ENCODE assay signal across 26 cellular contexts in genomic region chr3:45959201-45959600, GRCh38. TPM values are rescaled to one million over a fixed set of nuclear protein-coding genes. Genes with fewer than 3 reads are reported as not detected.
DNase-seq lines count a peak whose midpoint lies in the region; ATAC-seq and TF ChIP-seq lines count a peak whose summit lies in the region.
"Had no signal": no experiment of that assay in that cellular context is flagged by ENCODE, and none has a peak within 500 bp of the region (broad histone marks: within the 10 kb centered on the region; RNA-seq: fewer than 3 reads in every experiment).

No MANE protein-coding gene starts in this region.

- WGBS in suprapubic skin = 83% methylated on average over 7 of the region's 7 CpGs

- TF ChIP-seq CTCF in activated CD8-positive, alpha-beta T cell treated with anti-CD3 and anti-CD28 coated beads for 36 hours (IDR thresholded peaks at IDR 0.05) = no peak
- no peak for TF ChIP-seq CTCF in ascending aorta (IDR thresholded peaks at IDR 0.05)
- TF ChIP-seq CTCF in suprapubic skin (IDR thresholded peaks at IDR 0.05) = no peak

- peak overlapping the region; percentile 44 for H3K27ac Mint-ChIP-seq in activated CD8-positive, alpha-beta T cell treated with anti-CD3 and anti-CD28 coated beads, Interleukin-2, amount 10 ng/mL, durations not matched to agents 7 days and 5 days
- no peak overlapping the region for H3K27ac Mint-ChIP-seq in activated CD8-positive, alpha-beta T cell treated with anti-CD3 and anti-CD28 coated beads for 36 hours
- peak overlapping the region; percentile 89 to 91 for H3K27ac Mint-ChIP-seq in natural killer cell treated with Interleukin-12 subunit alpha and Interleukin-12 subunit beta and Interleukin-15 and Interleukin-18, amount 100 ng/mL, for 72 hours
- no peak overlapping the region for H3K27ac Mint-ChIP-seq in activated naive CD4-positive, alpha-beta T cell treated with anti-CD3 and anti-CD28 coated beads, Interleukin-2, amount 10 ng/mL, durations not matched to agents 7 days and 5 days
- H3K27ac Mint-ChIP-seq: activated CD4-positive, alpha-beta memory T cell treated with anti-CD3 and anti-CD28 coated beads, Interleukin-2, amount 10 ng/mL, durations not matched to agents 7 days and 5 days; dendritic cell treated with granulocyte-macrophage colony-stimulating factor and Interleukin-4, amounts not matched to agents 40 ng/mL and 50 ng/mL, for 4 days; endodermal cell; neural progenitor cell; type B pancreatic cell had no signal

- no peak for ATAC-seq in activated CD8-positive, alpha-beta T cell treated with anti-CD3 and anti-CD28 coated beads, Interleukin-2, amount 10 ng/mL, durations not matched to agents 7 days and 5 days
- no peak for ATAC-seq in activated CD8-positive, alpha-beta T cell treated with anti-CD3 and anti-CD28 coated beads for 36 hours
- no peak for ATAC-seq in natural killer cell treated with Interleukin-12 subunit alpha and Interleukin-12 subunit beta and Interleukin-15 and Interleukin-18, amount 100 ng/mL, for 72 hours
- no peak for ATAC-seq in GM19324 (IDR thresholded peaks at IDR 0.05; ENCODE audit: low FRiP score, unreplicated experiment)
- ATAC-seq: esophagus mucosa, pancreas had no signal

- no peak for TF ChIP-seq POLR2A in suprapubic skin (IDR thresholded peaks at IDR 0.05)

- intact Hi-C loops in activated CD8-positive, alpha-beta T cell treated with anti-CD3 and anti-CD28 coated beads for 36 hours (cut with micrococcal nuclease) = no loop called here
- intact Hi-C loops in ascending aorta (cut with DNase I) = no loop called here

- H3K4me3 ChIP-seq in ascending aorta (no peak overlapping the region), suprapubic skin (no peak overlapping the region)
- H3K4me3 ChIP-seq: cardiac muscle cell, neural progenitor cell, pancreas had no signal

- H3K4me1 ChIP-seq in ascending aorta (no peaks in the 10 kb centered on the region), suprapubic skin (peaks cover 8% of the 10 kb centered on the region)
- H3K4me1 ChIP-seq: neural progenitor cell, pancreas had no signal

- CTCF ChIA-PET in activated CD8-positive, alpha-beta T cell treated with anti-CD3 and anti-CD28 coated beads, Interleukin-2, amount 10 ng/mL, durations not matched to agents 7 days and 5 days (lab: Charles Lee) = interaction anchor here (0.8 to 14.4 kb wide), 5 partner anchors 8 to 119 kb away, joined by 3 to 171 read pairs (median 5); no protein-coding TSS in a partner anchor
- CTCF ChIA-PET in activated CD8-positive, alpha-beta T cell treated with anti-CD3 and anti-CD28 coated beads for 36 hours (lab: Charles Lee) = interaction anchor here (1.1 to 14.2 kb wide), 4 partner anchors 7 to 419 kb away, joined by 3 to 136 read pairs (median 24); no protein-coding TSS in a partner anchor
- CTCF ChIA-PET in activated naive CD4-positive, alpha-beta T cell treated with anti-CD3 and anti-CD28 coated beads, Interleukin-2, amount 10 ng/mL, durations not matched to agents 7 days and 5 days (lab: Charles Lee) = interaction anchor here (1.2 to 1.3 kb wide), 2 partner anchors 8 to 20 kb away, joined by 3 to 4 read pairs; no protein-coding TSS in a partner anchor

- no peaks in the 10 kb centered on the region for H3K9me3 Mint-ChIP-seq in activated CD8-positive, alpha-beta T cell treated with anti-CD3 and anti-CD28 coated beads, Interleukin-2, amount 10 ng/mL, durations not matched to agents 7 days and 5 days (ENCODE audit: insufficient read depth)
- no peaks in the 10 kb centered on the region for H3K9me3 Mint-ChIP-seq in activated CD8-positive, alpha-beta T cell treated with anti-CD3 and anti-CD28 coated beads for 36 hours
- no peaks in the 10 kb centered on the region for H3K9me3 Mint-ChIP-seq in natural killer cell treated with Interleukin-12 subunit alpha and Interleukin-12 subunit beta and Interleukin-15 and Interleukin-18, amount 100 ng/mL, for 72 hours
- H3K9me3 Mint-ChIP-seq in activated naive CD4-positive, alpha-beta T cell treated with anti-CD3 and anti-CD28 coated beads, Interleukin-2, amount 10 ng/mL, durations not matched to agents 7 days and 5 days = peaks cover 2% of the 10 kb centered on the region
- H3K9me3 Mint-ChIP-seq: activated naive CD8-positive, alpha-beta T cell treated with anti-CD3 and anti-CD28 coated beads for 36 hours; dendritic cell treated with granulocyte-macrophage colony-stimulating factor and Interleukin-4, amounts not matched to agents 40 ng/mL and 50 ng/mL, for 4 days; endodermal cell; neural progenitor cell; type B pancreatic cell had no signal

- no peak overlapping the region for H3K4me3 Mint-ChIP-seq in activated CD8-positive, alpha-beta T cell treated with anti-CD3 and anti-CD28 coated beads, Interleukin-2, amount 10 ng/mL, durations not matched to agents 7 days and 5 days
- no peak overlapping the region for H3K4me3 Mint-ChIP-seq in activated CD8-positive, alpha-beta T cell treated with anti-CD3 and anti-CD28 coated beads for 36 hours
- peak overlapping the region; percentile 23 for H3K4me3 Mint-ChIP-seq in natural killer cell treated with Interleukin-12 subunit alpha and Interleukin-12 subunit beta and Interleukin-15 and Interleukin-18, amount 100 ng/mL, for 72 hours
- H3K4me3 Mint-ChIP-seq in activated naive CD4-positive, alpha-beta T cell treated with anti-CD3 and anti-CD28 coated beads, Interleukin-2, amount 10 ng/mL, durations not matched to agents 7 days and 5 days = no peak overlapping the region
- H3K4me3 Mint-ChIP-seq: activated CD4-positive, alpha-beta memory T cell treated with anti-CD3 and anti-CD28 coated beads, Interleukin-2, amount 10 ng/mL, durations not matched to agents 7 days and 5 days; activated naive CD8-positive, alpha-beta T cell treated with anti-CD3 and anti-CD28 coated beads for 36 hours; dendritic cell treated with granulocyte-macrophage colony-stimulating factor and Interleukin-4, amounts not matched to agents 40 ng/mL and 50 ng/mL, for 4 days; endodermal cell; neural progenitor cell; type B pancreatic cell had no signal

- H3K27me3 ChIP-seq in ascending aorta (no peaks in the 10 kb centered on the region), suprapubic skin (no peaks in the 10 kb centered on the region)
- H3K27me3 ChIP-seq: cardiac muscle cell, neural progenitor cell, pancreas had no signal

- no peak for TF ChIP-seq EP300 in suprapubic skin (IDR thresholded peaks at IDR 0.05)

- H3K9me3 ChIP-seq in ascending aorta (no peaks in the 10 kb centered on the region), suprapubic skin (no peaks in the 10 kb centered on the region)
- H3K9me3 ChIP-seq: pancreas had no signal

- H3K36me3 ChIP-seq in ascending aorta = peaks cover 86 to 96% of the 10 kb centered on the region in 2 donors
- peaks cover 99% of the 10 kb centered on the region for H3K36me3 ChIP-seq in suprapubic skin

- POLR2A ChIA-PET in activated CD8-positive, alpha-beta T cell treated with anti-CD3 and anti-CD28 coated beads, Interleukin-2, amount 10 ng/mL, durations not matched to agents 7 days and 5 days (lab: Charles Lee) = interaction anchor here (1.4 to 2.5 kb wide), 2 partner anchors 15 to 17 kb away, joined by 4 to 8 read pairs; no protein-coding TSS in a partner anchor
- POLR2A ChIA-PET in activated CD8-positive, alpha-beta T cell treated with anti-CD3 and anti-CD28 coated beads for 36 hours (lab: Charles Lee) = interaction anchor here (1.2 to 5.0 kb wide), 8 partner anchors 9 to 106 kb away, joined by 3 to 17 read pairs (median 6); partner anchors contain the start of gene CXCR6

- H3K4me1 Mint-ChIP-seq in activated CD8-positive, alpha-beta T cell treated with anti-CD3 and anti-CD28 coated beads, Interleukin-2, amount 10 ng/mL, durations not matched to agents 7 days and 5 days (ENCODE audit: low read depth) = peaks cover 77% of the 10 kb centered on the region
- peaks cover 33% of the 10 kb centered on the region for H3K4me1 Mint-ChIP-seq in activated CD8-positive, alpha-beta T cell treated with anti-CD3 and anti-CD28 coated beads for 36 hours (ENCODE audit: low read depth)
- peaks cover 49 to 56% of the 10 kb centered on the region in 2 donors for H3K4me1 Mint-ChIP-seq in natural killer cell treated with Interleukin-12 subunit alpha and Interleukin-12 subunit beta and Interleukin-15 and Interleukin-18, amount 100 ng/mL, for 72 hours (ENCODE audit: low read depth in 2 of 2)
- H3K4me1 Mint-ChIP-seq in activated naive CD4-positive, alpha-beta T cell treated with anti-CD3 and anti-CD28 coated beads, Interleukin-2, amount 10 ng/mL, durations not matched to agents 7 days and 5 days = peaks cover 26% of the 10 kb centered on the region
- H3K4me1 Mint-ChIP-seq: endodermal cell, neural progenitor cell had no signal

- DNase-seq in activated CD8-positive, alpha-beta T cell treated with anti-CD3 and anti-CD28 coated beads, Interleukin-2, amount 10 ng/mL, durations not matched to agents 7 days and 5 days = no peak
- no peak for DNase-seq in activated CD8-positive, alpha-beta T cell treated with anti-CD3 and anti-CD28 coated beads for 36 hours
- DNase-seq in ascending aorta (ENCODE audit: low spot score in 2 of 2) (no peak), suprapubic skin (ENCODE audit: low spot score in 2 of 2) (no peak), caudate nucleus (lab: John Stamatoyannopoulos, UW) (no peak)
- no peak for DNase-seq in natural killer cell treated with Interleukin-12 subunit alpha and Interleukin-12 subunit beta and Interleukin-15 and Interleukin-18, amount 100 ng/mL, for 72 hours (ENCODE audit: low spot score)
- no peak for DNase-seq in activated naive CD4-positive, alpha-beta T cell treated with anti-CD3 and anti-CD28 coated beads, Interleukin-2, amount 10 ng/mL, durations not matched to agents 7 days and 5 days
- DNase-seq: 8988T; activated CD4-positive, alpha-beta memory T cell treated with anti-CD3 and anti-CD28 coated beads, Interleukin-2, amount 10 ng/mL, durations not matched to agents 7 days and 5 days; activated effector memory CD4-positive, alpha-beta T cell treated with Interleukin-2 at 50 U/mL for 16 hours; activated naive CD8-positive, alpha-beta T cell treated with anti-CD3 and anti-CD28 coated beads for 36 hours; DMS79; endodermal cell; NCI-H146; NCI-H2107; pancreas; SHP77; stimulated activated CD4-positive, alpha-beta T cell treated with anti-CD3 and anti-CD28 coated beads, Interleukin-4, amount 100 ng/mL, for 24 hours had no signal

- H3K27me3 Mint-ChIP-seq in activated CD8-positive, alpha-beta T cell treated with anti-CD3 and anti-CD28 coated beads, Interleukin-2, amount 10 ng/mL, durations not matched to agents 7 days and 5 days (ENCODE audit: low read depth) = no peaks in the 10 kb centered on the region
- H3K27me3 Mint-ChIP-seq in activated CD8-positive, alpha-beta T cell treated with anti-CD3 and anti-CD28 coated beads for 36 hours = no peaks in the 10 kb centered on the region
- H3K27me3 Mint-ChIP-seq in natural killer cell treated with Interleukin-12 subunit alpha and Interleukin-12 subunit beta and Interleukin-15 and Interleukin-18, amount 100 ng/mL, for 72 hours = no peaks in the 10 kb centered on the region
- no peaks in the 10 kb centered on the region for H3K27me3 Mint-ChIP-seq in activated naive CD4-positive, alpha-beta T cell treated with anti-CD3 and anti-CD28 coated beads, Interleukin-2, amount 10 ng/mL, durations not matched to agents 7 days and 5 days
- H3K27me3 Mint-ChIP-seq: activated CD4-positive, alpha-beta memory T cell treated with anti-CD3 and anti-CD28 coated beads, Interleukin-2, amount 10 ng/mL, durations not matched to agents 7 days and 5 days; activated naive CD8-positive, alpha-beta T cell treated with anti-CD3 and anti-CD28 coated beads for 36 hours; dendritic cell treated with granulocyte-macrophage colony-stimulating factor and Interleukin-4, amounts not matched to agents 40 ng/mL and 50 ng/mL, for 4 days; type B pancreatic cell had no signal

- H3K27ac ChIP-seq in ascending aorta = peak overlapping the region; percentile 9 to 49
- H3K27ac ChIP-seq in suprapubic skin = peak overlapping the region; percentile 58
- H3K27ac ChIP-seq in caudate nucleus (ENCODE audit: low read depth, low read length) = no peak overlapping the region
- H3K27ac ChIP-seq: cardiac muscle cell, neural progenitor cell, pancreas had no signal

- H3K36me3 Mint-ChIP-seq in activated CD8-positive, alpha-beta T cell treated with anti-CD3 and anti-CD28 coated beads, Interleukin-2, amount 10 ng/mL, durations not matched to agents 7 days and 5 days (ENCODE audit: low read depth) = peaks cover 96% of the 10 kb centered on the region
- H3K36me3 Mint-ChIP-seq in activated CD8-positive, alpha-beta T cell treated with anti-CD3 and anti-CD28 coated beads for 36 hours (ENCODE audit: low read depth) = peaks cover 91% of the 10 kb centered on the region
- peaks cover 36% of the 10 kb centered on the region for H3K36me3 Mint-ChIP-seq in natural killer cell treated with Interleukin-12 subunit alpha and Interleukin-12 subunit beta and Interleukin-15 and Interleukin-18, amount 100 ng/mL, for 72 hours
- H3K36me3 Mint-ChIP-seq in activated naive CD4-positive, alpha-beta T cell treated with anti-CD3 and anti-CD28 coated beads, Interleukin-2, amount 10 ng/mL, durations not matched to agents 7 days and 5 days = peaks cover 92% of the 10 kb centered on the region

RNA-seq across cellular contexts. Expression of gene CXCR6, which starts 15.9 kb away (rescaled TPM):
- 10 to 100 TPM; 26.5 to 27.6 TPM for total RNA-seq in activated CD8-positive, alpha-beta T cell treated with anti-CD3 and anti-CD28 coated beads, Interleukin-2, amount 10 ng/mL, durations not matched to agents 7 days and 5 days
- 1 to 10 TPM; 3.2 to 3.4 TPM for total RNA-seq in activated CD8-positive, alpha-beta T cell treated with anti-CD3 and anti-CD28 coated beads for 36 hours
- 2.1 TPM for total RNA-seq in ascending aorta
- total RNA-seq in natural killer cell treated with Interleukin-12 subunit alpha and Interleukin-12 subunit beta and Interleukin-15 and Interleukin-18, amount 100 ng/mL, for 72 hours = 1 to 10 TPM; 4.0 to 5.3 TPM
- total RNA-seq in suprapubic skin = under 1 TPM in 2 of 4 donors, not detected in 2; 0.23 to 0.59 TPM
- total RNA-seq: astrocyte, cardiac muscle cell, endodermal cell, mammary epithelial cell had no signal

RNA-seq across cellular contexts. Expression of gene FYCO1, which starts 36.4 kb away (rescaled TPM):
- 10 to 100 TPM; 16.6 to 19.5 TPM for total RNA-seq in activated CD8-positive, alpha-beta T cell treated with anti-CD3 and anti-CD28 coated beads, Interleukin-2, amount 10 ng/mL, durations not matched to agents 7 days and 5 days
- total RNA-seq in activated CD8-positive, alpha-beta T cell treated with anti-CD3 and anti-CD28 coated beads for 36 hours = 10 to 100 TPM; 14.1 to 14.5 TPM
- total RNA-seq in ascending aorta (56.2 TPM), suprapubic skin (10 to 100 TPM; 45.3 to 64.5 (median 53.7) TPM)
- 10 to 100 TPM; 14.6 to 30.3 TPM for total RNA-seq in natural killer cell treated with Interleukin-12 subunit alpha and Interleukin-12 subunit beta and Interleukin-15 and Interleukin-18, amount 100 ng/mL, for 72 hours

Comparison
In these comparisons a context has a peak if more than half of its experiments do, and no peak if none do; other contexts are left out.
1. H3K27ac Mint-ChIP-seq: peak in activated CD8-positive, alpha-beta T cell treated with anti-CD3 and anti-CD28 coated beads, Interleukin-2, amount 10 ng/mL, durations not matched to agents 7 days and 5 days (single experiment) and natural killer cell treated with Interleukin-12 subunit alpha and Interleukin-12 subunit beta and Interleukin-15 and Interleukin-18, amount 100 ng/mL, for 72 hours (2 of 2); none in activated CD8-positive, alpha-beta T cell treated with anti-CD3 and anti-CD28 coated beads for 36 hours (single experiment) and activated naive CD4-positive, alpha-beta T cell treated with anti-CD3 and anti-CD28 coated beads, Interleukin-2, amount 10 ng/mL, durations not matched to agents 7 days and 5 days (single experiment).